In the genomic region with DNA sequence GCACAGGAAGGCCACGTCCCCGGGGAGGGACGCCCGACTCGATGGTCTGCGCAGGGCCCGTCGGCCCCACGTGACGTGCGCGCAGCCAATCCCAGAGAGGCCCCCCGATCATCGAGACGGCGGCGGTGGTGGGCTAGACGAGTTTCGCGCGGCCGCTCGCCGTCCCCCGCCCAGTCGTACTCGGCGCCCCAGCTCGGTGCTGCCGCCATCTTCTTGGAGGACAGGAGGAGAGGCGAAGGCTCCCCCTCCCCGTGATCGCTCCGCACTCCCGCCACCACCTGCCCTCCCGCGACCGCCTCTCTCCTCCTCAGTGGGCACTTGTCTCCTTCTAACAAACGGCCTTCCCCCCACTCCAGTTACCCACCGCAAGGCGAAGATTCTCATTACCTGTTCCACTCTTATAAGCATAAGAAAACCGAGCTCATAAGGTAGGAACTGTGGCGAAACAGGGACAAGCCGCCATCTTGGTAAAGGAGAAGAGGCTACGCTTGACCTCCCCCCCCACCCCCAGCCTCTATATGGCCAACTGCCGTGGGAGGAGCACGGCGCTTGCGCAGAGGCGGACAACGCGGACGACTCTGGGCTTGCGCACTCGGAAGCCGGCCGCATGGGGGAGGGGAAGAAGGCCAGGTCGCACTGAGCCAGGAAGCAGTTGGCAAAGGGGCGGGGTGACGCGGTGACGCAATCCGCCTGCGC, we compare ENCODE assay signal across 1 cellular context.
TF ChIP-seq lines count a peak whose summit lies in the region.

A gene with protein sequence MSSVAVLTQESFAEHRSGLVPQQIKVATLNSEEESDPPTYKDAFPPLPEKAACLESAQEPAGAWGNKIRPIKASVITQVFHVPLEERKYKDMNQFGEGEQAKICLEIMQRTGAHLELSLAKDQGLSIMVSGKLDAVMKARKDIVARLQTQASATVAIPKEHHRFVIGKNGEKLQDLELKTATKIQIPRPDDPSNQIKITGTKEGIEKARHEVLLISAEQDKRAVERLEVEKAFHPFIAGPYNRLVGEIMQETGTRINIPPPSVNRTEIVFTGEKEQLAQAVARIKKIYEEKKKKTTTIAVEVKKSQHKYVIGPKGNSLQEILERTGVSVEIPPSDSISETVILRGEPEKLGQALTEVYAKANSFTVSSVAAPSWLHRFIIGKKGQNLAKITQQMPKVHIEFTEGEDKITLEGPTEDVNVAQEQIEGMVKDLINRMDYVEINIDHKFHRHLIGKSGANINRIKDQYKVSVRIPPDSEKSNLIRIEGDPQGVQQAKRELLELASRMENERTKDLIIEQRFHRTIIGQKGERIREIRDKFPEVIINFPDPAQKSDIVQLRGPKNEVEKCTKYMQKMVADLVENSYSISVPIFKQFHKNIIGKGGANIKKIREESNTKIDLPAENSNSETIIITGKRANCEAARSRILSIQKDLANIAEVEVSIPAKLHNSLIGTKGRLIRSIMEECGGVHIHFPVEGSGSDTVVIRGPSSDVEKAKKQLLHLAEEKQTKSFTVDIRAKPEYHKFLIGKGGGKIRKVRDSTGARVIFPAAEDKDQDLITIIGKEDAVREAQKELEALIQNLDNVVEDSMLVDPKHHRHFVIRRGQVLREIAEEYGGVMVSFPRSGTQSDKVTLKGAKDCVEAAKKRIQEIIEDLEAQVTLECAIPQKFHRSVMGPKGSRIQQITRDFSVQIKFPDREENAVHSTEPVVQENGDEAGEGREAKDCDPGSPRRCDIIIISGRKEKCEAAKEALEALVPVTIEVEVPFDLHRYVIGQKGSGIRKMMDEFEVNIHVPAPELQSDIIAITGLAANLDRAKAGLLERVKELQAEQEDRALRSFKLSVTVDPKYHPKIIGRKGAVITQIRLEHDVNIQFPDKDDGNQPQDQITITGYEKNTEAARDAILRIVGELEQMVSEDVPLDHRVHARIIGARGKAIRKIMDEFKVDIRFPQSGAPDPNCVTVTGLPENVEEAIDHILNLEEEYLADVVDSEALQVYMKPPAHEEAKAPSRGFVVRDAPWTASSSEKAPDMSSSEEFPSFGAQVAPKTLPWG (N-terminal part only) (minus strand): TSS at position 490 of the 696 bp plus-strand sequence. CDS start 48,803 bp downstream, outside the sequence.

TF ChIP-seq in HepG2, 621 proteins besides CTCF, POLR2A, EP300 and RAD21 (continued from another document and continues in another):
- TF ChIP-seq PAF1 (CRISPR knock-in tag; IDR thresholded peaks at IDR 0.05) (no peak), PTBP1 (IDR thresholded peaks at IDR 0.05; ENCODE audit: low read depth, low read length, poor library complexity, severe bottlenecking) (no peak), GABPA (IDR thresholded peaks at IDR 0.05; ENCODE audit: low read depth, low read length) (peak; percentile 67), GABPA (CRISPR knock-in tag; IDR thresholded peaks at IDR 0.05; ENCODE audit: low read depth) (peak; percentile 85), NRL (CRISPR knock-in tag; IDR thresholded peaks at IDR 0.05; ENCODE audit: borderline replicate concordance) (no peak; the same call in 1 of the 2 replicates), SMAD1 (CRISPR knock-in tag; IDR thresholded peaks at IDR 0.05; ENCODE audit: borderline replicate concordance, low read depth) (no peak), FOXA3 (CRISPR knock-in tag; IDR thresholded peaks at IDR 0.05) (peak; percentile 45; the same call in 1 of the 2 replicates), MAFK (conservative IDR thresholded peaks at IDR 0.05 in 1 of 2, IDR thresholded peaks at IDR 0.05 in 1 of 2; ENCODE audit: low read length in 2 of 2) (no peak), ZNF879 (CRISPR knock-in tag; IDR thresholded peaks at IDR 0.05) (0 out of 2 replicates have a peak, but pooled peaks have one; percentile 42), ISL2 (CRISPR knock-in tag; IDR thresholded peaks at IDR 0.05) (peak; percentile 52; the same call in 1 of the 2 replicates), ZNF34 (CRISPR knock-in tag; IDR thresholded peaks at IDR 0.05; ENCODE audit: borderline replicate concordance) (0 out of 2 replicates have a peak, but pooled peaks have one; percentile 27), ZNF367 (CRISPR knock-in tag; IDR thresholded peaks at IDR 0.05; ENCODE audit: borderline replicate concordance) (0 out of 2 replicates have a peak, but pooled peaks have one; percentile 43), PAWR (CRISPR knock-in tag; IDR thresholded peaks at IDR 0.05; ENCODE audit: borderline replicate concordance) (peak; percentile 93; the same call in 1 of the 2 replicates), ZNF326 (CRISPR knock-in tag; IDR thresholded peaks at IDR 0.05; ENCODE audit: borderline replicate concordance) (no peak), ZNF552 (CRISPR knock-in tag; IDR thresholded peaks at IDR 0.05; ENCODE audit: borderline replicate concordance) (peak; percentile 77; the same call in 1 of the 2 replicates), ZZZ3 (CRISPR knock-in tag; IDR thresholded peaks at IDR 0.05; ENCODE audit: borderline replicate concordance) (peak; percentile 97), MAFG (CRISPR knock-in tag; IDR thresholded peaks at IDR 0.05) (no peak), ATRX (CRISPR knock-in tag; IDR thresholded peaks at IDR 0.05; ENCODE audit: borderline replicate concordance) (no peak), ZNF782 (CRISPR knock-in tag; IDR thresholded peaks at IDR 0.05; ENCODE audit: borderline replicate concordance) (peak; percentile 94), ZFP36L1 (CRISPR knock-in tag; IDR thresholded peaks at IDR 0.05) (peak; percentile 72; the same call in 1 of the 2 replicates), ZNF674 (CRISPR knock-in tag; IDR thresholded peaks at IDR 0.05; ENCODE audit: low read depth) (0 out of 2 replicates have a peak, but pooled peaks have one; percentile 20), HNRNPLL (IDR thresholded peaks at IDR 0.05; ENCODE audit: low read depth, low read length, poor library complexity, severe bottlenecking) (peak; percentile 87)
- TF ChIP-seq, protein P1, sequence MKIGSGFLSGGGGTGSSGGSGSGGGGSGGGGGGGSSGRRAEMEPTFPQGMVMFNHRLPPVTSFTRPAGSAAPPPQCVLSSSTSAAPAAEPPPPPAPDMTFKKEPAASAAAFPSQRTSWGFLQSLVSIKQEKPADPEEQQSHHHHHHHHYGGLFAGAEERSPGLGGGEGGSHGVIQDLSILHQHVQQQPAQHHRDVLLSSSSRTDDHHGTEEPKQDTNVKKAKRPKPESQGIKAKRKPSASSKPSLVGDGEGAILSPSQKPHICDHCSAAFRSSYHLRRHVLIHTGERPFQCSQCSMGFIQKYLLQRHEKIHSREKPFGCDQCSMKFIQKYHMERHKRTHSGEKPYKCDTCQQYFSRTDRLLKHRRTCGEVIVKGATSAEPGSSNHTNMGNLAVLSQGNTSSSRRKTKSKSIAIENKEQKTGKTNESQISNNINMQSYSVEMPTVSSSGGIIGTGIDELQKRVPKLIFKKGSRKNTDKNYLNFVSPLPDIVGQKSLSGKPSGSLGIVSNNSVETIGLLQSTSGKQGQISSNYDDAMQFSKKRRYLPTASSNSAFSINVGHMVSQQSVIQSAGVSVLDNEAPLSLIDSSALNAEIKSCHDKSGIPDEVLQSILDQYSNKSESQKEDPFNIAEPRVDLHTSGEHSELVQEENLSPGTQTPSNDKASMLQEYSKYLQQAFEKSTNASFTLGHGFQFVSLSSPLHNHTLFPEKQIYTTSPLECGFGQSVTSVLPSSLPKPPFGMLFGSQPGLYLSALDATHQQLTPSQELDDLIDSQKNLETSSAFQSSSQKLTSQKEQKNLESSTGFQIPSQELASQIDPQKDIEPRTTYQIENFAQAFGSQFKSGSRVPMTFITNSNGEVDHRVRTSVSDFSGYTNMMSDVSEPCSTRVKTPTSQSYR (CRISPR knock-in tag; IDR thresholded peaks at IDR 0.05; ENCODE audit: borderline replicate concordance), result peak; percentile 74
- TF ChIP-seq, protein P2, sequence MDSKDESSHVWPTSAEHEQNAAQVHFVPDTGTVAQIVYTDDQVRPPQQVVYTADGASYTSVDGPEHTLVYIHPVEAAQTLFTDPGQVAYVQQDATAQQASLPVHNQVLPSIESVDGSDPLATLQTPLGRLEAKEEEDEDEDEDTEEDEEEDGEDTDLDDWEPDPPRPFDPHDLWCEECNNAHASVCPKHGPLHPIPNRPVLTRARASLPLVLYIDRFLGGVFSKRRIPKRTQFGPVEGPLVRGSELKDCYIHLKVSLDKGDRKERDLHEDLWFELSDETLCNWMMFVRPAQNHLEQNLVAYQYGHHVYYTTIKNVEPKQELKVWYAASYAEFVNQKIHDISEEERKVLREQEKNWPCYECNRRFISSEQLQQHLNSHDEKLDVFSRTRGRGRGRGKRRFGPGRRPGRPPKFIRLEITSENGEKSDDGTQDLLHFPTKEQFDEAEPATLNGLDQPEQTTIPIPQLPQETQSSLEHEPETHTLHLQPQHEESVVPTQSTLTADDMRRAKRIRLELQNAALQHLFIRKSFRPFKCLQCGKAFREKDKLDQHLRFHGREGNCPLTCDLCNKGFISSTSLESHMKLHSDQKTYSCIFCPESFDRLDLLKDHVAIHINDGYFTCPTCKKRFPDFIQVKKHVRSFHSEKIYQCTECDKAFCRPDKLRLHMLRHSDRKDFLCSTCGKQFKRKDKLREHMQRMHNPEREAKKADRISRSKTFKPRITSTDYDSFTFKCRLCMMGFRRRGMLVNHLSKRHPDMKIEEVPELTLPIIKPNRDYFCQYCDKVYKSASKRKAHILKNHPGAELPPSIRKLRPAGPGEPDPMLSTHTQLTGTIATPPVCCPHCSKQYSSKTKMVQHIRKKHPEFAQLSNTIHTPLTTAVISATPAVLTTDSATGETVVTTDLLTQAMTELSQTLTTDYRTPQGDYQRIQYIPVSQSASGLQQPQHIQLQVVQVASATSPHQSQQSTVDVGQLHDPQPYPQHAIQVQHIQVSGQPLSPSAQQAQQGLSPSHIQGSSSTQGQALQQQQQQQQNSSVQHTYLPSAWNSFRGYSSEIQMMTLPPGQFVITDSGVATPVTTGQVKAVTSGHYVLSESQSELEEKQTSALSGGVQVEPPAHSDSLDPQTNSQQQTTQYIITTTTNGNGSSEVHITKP (CRISPR knock-in tag; IDR thresholded peaks at IDR 0.05; ENCODE audit: low read depth), result peak; percentile 31; the same call in 1 of the 2 replicates
- TF ChIP-seq, protein P3, sequence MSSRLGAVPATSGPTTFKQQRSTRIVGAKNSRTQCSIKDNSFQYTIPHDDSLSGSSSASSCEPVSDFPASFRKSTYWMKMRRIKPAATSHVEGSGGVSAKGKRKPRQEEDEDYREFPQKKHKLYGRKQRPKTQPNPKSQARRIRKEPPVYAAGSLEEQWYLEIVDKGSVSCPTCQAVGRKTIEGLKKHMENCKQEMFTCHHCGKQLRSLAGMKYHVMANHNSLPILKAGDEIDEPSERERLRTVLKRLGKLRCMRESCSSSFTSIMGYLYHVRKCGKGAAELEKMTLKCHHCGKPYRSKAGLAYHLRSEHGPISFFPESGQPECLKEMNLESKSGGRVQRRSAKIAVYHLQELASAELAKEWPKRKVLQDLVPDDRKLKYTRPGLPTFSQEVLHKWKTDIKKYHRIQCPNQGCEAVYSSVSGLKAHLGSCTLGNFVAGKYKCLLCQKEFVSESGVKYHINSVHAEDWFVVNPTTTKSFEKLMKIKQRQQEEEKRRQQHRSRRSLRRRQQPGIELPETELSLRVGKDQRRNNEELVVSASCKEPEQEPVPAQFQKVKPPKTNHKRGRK (CRISPR knock-in tag; IDR thresholded peaks at IDR 0.05), result no peak
- TF ChIP-seq, protein P4, sequence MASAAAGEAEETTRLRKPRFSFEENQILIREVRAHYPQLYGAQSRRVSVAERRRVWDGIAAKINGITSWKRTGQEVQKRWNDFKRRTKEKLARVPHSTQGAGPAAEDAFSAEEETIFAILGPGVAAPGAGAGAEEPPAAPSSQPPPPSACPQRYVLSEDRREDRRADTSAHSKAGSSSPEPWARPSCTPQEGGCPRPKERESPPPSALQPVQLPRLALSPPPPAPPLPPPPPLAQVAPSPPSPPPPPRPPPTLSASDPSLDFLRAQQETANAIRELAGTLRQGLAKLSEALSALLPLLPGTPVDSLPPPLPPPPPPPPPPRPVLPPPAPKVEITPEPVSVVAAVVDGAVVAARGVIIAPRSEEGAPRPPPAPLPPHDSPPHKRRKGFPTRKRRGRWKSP (CRISPR knock-in tag; IDR thresholded peaks at IDR 0.05), result no peak
- TF ChIP-seq, protein P5, sequence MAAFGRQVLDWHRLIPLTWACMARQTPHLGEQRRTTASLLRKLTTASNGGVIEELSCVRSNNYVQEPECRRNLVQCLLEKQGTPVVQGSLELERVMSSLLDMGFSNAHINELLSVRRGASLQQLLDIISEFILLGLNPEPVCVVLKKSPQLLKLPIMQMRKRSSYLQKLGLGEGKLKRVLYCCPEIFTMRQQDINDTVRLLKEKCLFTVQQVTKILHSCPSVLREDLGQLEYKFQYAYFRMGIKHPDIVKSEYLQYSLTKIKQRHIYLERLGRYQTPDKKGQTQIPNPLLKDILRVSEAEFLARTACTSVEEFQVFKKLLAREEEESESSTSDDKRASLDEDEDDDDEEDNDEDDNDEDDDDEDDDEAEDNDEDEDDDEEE (CRISPR knock-in tag; IDR thresholded peaks at IDR 0.05), result peak; percentile 99
- TF ChIP-seq, protein P6, sequence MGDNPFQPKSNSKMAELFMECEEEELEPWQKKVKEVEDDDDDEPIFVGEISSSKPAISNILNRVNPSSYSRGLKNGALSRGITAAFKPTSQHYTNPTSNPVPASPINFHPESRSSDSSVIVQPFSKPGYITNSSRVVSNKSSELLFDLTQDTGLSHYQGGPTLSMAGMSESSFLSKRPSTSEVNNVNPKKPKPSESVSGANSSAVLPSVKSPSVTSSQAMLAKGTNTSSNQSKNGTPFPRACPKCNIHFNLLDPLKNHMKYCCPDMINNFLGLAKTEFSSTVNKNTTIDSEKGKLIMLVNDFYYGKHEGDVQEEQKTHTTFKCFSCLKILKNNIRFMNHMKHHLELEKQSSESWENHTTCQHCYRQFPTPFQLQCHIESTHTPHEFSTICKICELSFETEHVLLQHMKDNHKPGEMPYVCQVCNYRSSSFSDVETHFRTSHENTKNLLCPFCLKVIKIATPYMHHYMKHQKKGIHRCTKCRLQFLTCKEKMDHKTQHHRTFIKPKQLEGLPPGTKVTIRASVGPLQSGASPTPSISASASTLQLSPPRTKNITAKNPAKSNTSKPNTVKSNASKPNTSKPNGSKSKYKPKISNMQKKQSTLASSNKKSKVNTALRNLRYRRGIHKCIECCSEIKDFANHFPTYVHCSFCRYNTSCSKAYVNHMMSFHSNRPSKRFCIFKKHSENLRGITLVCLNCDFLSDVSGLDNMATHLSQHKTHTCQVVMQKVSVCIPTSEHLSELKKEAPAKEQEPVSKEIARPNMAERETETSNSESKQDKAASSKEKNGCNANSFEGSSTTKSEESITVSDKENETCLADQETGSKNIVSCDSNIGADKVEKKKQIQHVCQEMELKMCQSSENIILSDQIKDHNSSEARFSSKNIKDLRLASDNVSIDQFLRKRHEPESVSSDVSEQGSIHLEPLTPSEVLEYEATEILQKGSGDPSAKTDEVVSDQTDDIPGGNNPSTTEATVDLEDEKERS (CRISPR knock-in tag; IDR thresholded peaks at IDR 0.05), result 0 out of 2 replicates have a peak, but pooled peaks have one; percentile 74
- TF ChIP-seq, protein P7, sequence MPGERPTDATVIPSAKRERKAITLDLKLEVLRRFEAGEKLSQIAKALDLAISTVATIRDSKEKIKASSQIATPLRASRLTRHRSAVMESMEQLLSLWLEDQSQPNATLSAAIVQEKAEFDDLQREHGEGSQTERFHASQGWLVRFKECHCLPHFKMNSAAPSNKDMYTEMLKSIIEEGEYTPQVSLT (CRISPR knock-in tag; IDR thresholded peaks at IDR 0.05; ENCODE audit: borderline replicate concordance, low read depth), result no peak
- TF ChIP-seq, protein P8, sequence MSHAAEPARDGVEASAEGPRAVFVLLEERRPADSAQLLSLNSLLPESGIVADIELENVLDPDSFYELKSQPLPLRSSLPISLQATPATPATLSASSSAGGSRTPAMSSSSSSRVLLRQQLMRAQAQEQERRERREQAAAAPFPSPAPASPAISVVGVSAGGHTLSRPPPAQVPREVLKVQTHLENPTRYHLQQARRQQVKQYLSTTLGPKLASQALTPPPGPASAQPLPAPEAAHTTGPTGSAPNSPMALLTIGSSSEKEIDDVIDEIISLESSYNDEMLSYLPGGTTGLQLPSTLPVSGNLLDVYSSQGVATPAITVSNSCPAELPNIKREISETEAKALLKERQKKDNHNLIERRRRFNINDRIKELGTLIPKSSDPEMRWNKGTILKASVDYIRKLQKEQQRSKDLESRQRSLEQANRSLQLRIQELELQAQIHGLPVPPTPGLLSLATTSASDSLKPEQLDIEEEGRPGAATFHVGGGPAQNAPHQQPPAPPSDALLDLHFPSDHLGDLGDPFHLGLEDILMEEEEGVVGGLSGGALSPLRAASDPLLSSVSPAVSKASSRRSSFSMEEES (CRISPR knock-in tag; IDR thresholded peaks at IDR 0.05), result peak; percentile 51
